ENCODE assay signal across 18 cellular contexts in genomic region chr9:26459959-26460358, GRCh38.
DNase-seq lines count a peak whose midpoint lies in the region; TF ChIP-seq lines count a peak whose summit lies in the region.
"Had no signal": no experiment of that assay in that cellular context is flagged by ENCODE, and none has a peak within 500 bp of the region (broad histone marks: within the 10 kb centered on the region; RNA-seq: fewer than 3 reads in every experiment).

No MANE protein-coding gene starts in this region.

- no peak for TF ChIP-seq POLR2A in prostate gland (IDR thresholded peaks at IDR 0.05)
- TF ChIP-seq POLR2A in transverse colon (IDR thresholded peaks at IDR 0.05), result no peak

- no peaks in the 10 kb centered on the region for H3K36me3 Mint-ChIP-seq in glutamatergic neuron (ENCODE audit: unreplicated experiment)
- no peaks in the 10 kb centered on the region for H3K36me3 Mint-ChIP-seq in endodermal cell (ENCODE audit: low read depth)
- H3K36me3 Mint-ChIP-seq: CD8-positive, alpha-beta T cell had no signal

- H3K9me2 ChIP-seq in neural cell (ENCODE audit: insufficient read depth, low read length), result no peaks in the 10 kb centered on the region

- H3K4me2 ChIP-seq in neural cell (ENCODE audit: low read length), result no peak overlapping the region
- H3K4me2 ChIP-seq: BLaER1 treated with 17β-estradiol and CSF1 and Interleukin-3, amounts not matched to agents 10 nM and 100 nM had no signal

- H3K4me3 Mint-ChIP-seq in glutamatergic neuron (ENCODE audit: unreplicated experiment), result no peak overlapping the region
- H3K4me3 Mint-ChIP-seq in endodermal cell, result no peak overlapping the region
- H3K4me3 Mint-ChIP-seq: CD4-positive, alpha-beta T cell; CD8-positive, alpha-beta T cell had no signal

- H3K9me3 Mint-ChIP-seq in glutamatergic neuron (ENCODE audit: unreplicated experiment), result peaks cover 4% of the 10 kb centered on the region
- H3K9me3 Mint-ChIP-seq in endodermal cell, result no peaks in the 10 kb centered on the region

- TF ChIP-seq RAD21 in neural cell (conservative IDR thresholded peaks at IDR 0.05), result no peak

- in situ Hi-C loops in transverse colon (cut with MboI; ENCODE audit: low pct_ligation_motif_present in 1 of 4, low pct_unique_long_range_greater_than_20kb in 1 of 4, low sequenced_read_pairs in 3 of 4), result no loop called here
- in situ Hi-C loops in G401 (cut with HindIII; ENCODE audit: low sequenced_read_pairs), result no loop called here

- no peaks in the 10 kb centered on the region for H3F3A ChIP-seq in neural cell (ENCODE audit: insufficient read depth, low read length, poor library complexity, severe bottlenecking)

- H3K9me3 ChIP-seq in neural cell (ENCODE audit: low read length) (no peaks in the 10 kb centered on the region), prostate gland (no peaks in the 10 kb centered on the region), transverse colon (no peaks in the 10 kb centered on the region), endodermal cell (ENCODE audit: control insufficient read depth, low read length) (peaks cover 1% of the 10 kb centered on the region)
- H3K9me3 ChIP-seq: BLaER1 treated with 17β-estradiol and CSF1 and Interleukin-3, amounts not matched to agents 10 nM and 100 nM; Caco-2 had no signal

- peak; percentile 96 for TF ChIP-seq EP300 in neural cell (conservative IDR thresholded peaks at IDR 0.05; ENCODE audit: poor library complexity, severe bottlenecking)
- no peak for TF ChIP-seq EP300 in transverse colon (IDR thresholded peaks at IDR 0.05; ENCODE audit: low read depth)

- intact Hi-C loops in prostate gland (cut with DNase I) (no loop called here), transverse colon (cut with DNase I; ENCODE audit: low total_unique reads) (no loop called here)

- no peaks in the 10 kb centered on the region for H3K79me2 ChIP-seq in neural cell (replicated peaks; ENCODE audit: insufficient read depth, low read length)

- no peaks in the 10 kb centered on the region for H3K4me1 ChIP-seq in prostate gland (replicated peaks)
- no peaks in the 10 kb centered on the region for H3K4me1 ChIP-seq in transverse colon
- H3K4me1 ChIP-seq in endodermal cell (ENCODE audit: control insufficient read depth, insufficient read depth, low read length), result no peaks in the 10 kb centered on the region
- H3K4me1 ChIP-seq: BLaER1 treated with 17β-estradiol and CSF1 and Interleukin-3, amounts not matched to agents 10 nM and 100 nM; Caco-2 had no signal

- no peak overlapping the region for H3K27ac Mint-ChIP-seq in glutamatergic neuron (ENCODE audit: unreplicated experiment)
- no peak overlapping the region for H3K27ac Mint-ChIP-seq in endodermal cell
- H3K27ac Mint-ChIP-seq: CD4-positive, alpha-beta T cell; CD8-positive, alpha-beta T cell had no signal

- H3K27me3 ChIP-seq in neural cell (ENCODE audit: insufficient read depth, low read depth, low read length) (no peaks in the 10 kb centered on the region), prostate gland (replicated peaks; ENCODE audit: insufficient read depth) (no peaks in the 10 kb centered on the region), transverse colon (no peaks in the 10 kb centered on the region), endodermal cell (ENCODE audit: control insufficient read depth, insufficient read depth, low read length, poor library complexity, severe bottlenecking) (no peaks in the 10 kb centered on the region)
- H3K27me3 ChIP-seq: BLaER1 treated with 17β-estradiol and CSF1 and Interleukin-3, amounts not matched to agents 10 nM and 100 nM had no signal

- WGBS in prostate gland, result 82% methylated on average over 2 of the region's 2 CpGs
- 60 to 63% methylated on average over 1 to 2 of the region's 2 CpGs for WGBS in transverse colon (ENCODE audit: low coverage in 1 of 2), 2 donors
- WGBS in endodermal cell (ENCODE audit: insufficient coverage in 1 of 2, insufficient read length in 1 of 2), 2 experiments, result 80 to 100% methylated on average over 1 to 2 of the region's 2 CpGs

- DNase-seq in NCI-H1930 (lab: John Stamatoyannopoulos, UW) (peak; percentile 20 to 36), glutamatergic neuron (peak; percentile 13), prostate gland (ENCODE audit: low spot score) (no peak), transverse colon (no peak), endodermal cell (no peak), G401 (ENCODE audit: low spot score) (no peak)
- DNase-seq: 8988T; ACHN; Caco-2; Calu3; CD4-positive, alpha-beta T cell; CD8-positive, alpha-beta T cell; DMS79 treated with DMSO at 0.1 percent for 48 hours; GDM1 had no signal

- H2AFZ ChIP-seq in neural cell (ENCODE audit: low read depth, low read length), result no peak overlapping the region

- TF ChIP-seq CTCF in glutamatergic neuron (IDR thresholded peaks at IDR 0.05; ENCODE audit: partially characterized antibody, unreplicated experiment), result no peak
- no peak for TF ChIP-seq CTCF in neural cell (IDR thresholded peaks at IDR 0.05; ENCODE audit: poor library complexity, severe bottlenecking)
- TF ChIP-seq CTCF in prostate gland (IDR thresholded peaks at IDR 0.05), result no peak
- no peak for TF ChIP-seq CTCF in transverse colon (IDR thresholded peaks at IDR 0.05)
- no peak for TF ChIP-seq CTCF in endodermal cell (conservative IDR thresholded peaks at IDR 0.05)

- H3K27ac ChIP-seq in neural cell (ENCODE audit: low read length) (no peak overlapping the region), prostate gland (no peak overlapping the region), transverse colon (no peak overlapping the region), endodermal cell (ENCODE audit: low read depth, low read length) (no peak overlapping the region)
- H3K27ac ChIP-seq: BLaER1 treated with 17β-estradiol and CSF1 and Interleukin-3, amounts not matched to agents 10 nM and 100 nM; C4-2B had no signal

- H3K4me3 ChIP-seq in neural cell (ENCODE audit: low read length), result no peak overlapping the region
- no peak overlapping the region for H3K4me3 ChIP-seq in prostate gland
- H3K4me3 ChIP-seq in transverse colon, result no peak overlapping the region
- no peak overlapping the region for H3K4me3 ChIP-seq in endodermal cell (ENCODE audit: low read length)
- H3K4me3 ChIP-seq: BLaER1 treated with 17β-estradiol and CSF1 and Interleukin-3, amounts not matched to agents 10 nM and 100 nM; GM12878 had no signal

- H3K27me3 Mint-ChIP-seq in glutamatergic neuron (ENCODE audit: unreplicated experiment) (peaks cover 2% of the 10 kb centered on the region), endodermal cell (ENCODE audit: insufficient read depth) (no peaks in the 10 kb centered on the region)
- H3K27me3 Mint-ChIP-seq: CD4-positive, alpha-beta T cell had no signal

- H3K9ac ChIP-seq in neural cell (ENCODE audit: low read length), result no peak overlapping the region
- no peak overlapping the region for H3K9ac ChIP-seq in endodermal cell (ENCODE audit: extremely low read depth, low read length, poor library complexity, severe bottlenecking)
- H3K9ac ChIP-seq: BLaER1 treated with 17β-estradiol and CSF1 and Interleukin-3, amounts not matched to agents 10 nM and 100 nM had no signal

- H4K20me1 ChIP-seq in neural cell (ENCODE audit: insufficient read depth), result no peaks in the 10 kb centered on the region
- H4K20me1 ChIP-seq: BLaER1 treated with 17β-estradiol and CSF1 and Interleukin-3, amounts not matched to agents 10 nM and 100 nM had no signal

- no peaks in the 10 kb centered on the region for H3K36me3 ChIP-seq in neural cell (ENCODE audit: insufficient read depth, low read length)
- H3K36me3 ChIP-seq in prostate gland, result no peaks in the 10 kb centered on the region
- no peaks in the 10 kb centered on the region for H3K36me3 ChIP-seq in transverse colon
- no peaks in the 10 kb centered on the region for H3K36me3 ChIP-seq in endodermal cell (ENCODE audit: control insufficient read depth, insufficient read depth, low read length)
- H3K36me3 ChIP-seq: BLaER1 treated with 17β-estradiol and CSF1 and Interleukin-3, amounts not matched to agents 10 nM and 100 nM had no signal

- peaks cover 10% of the 10 kb centered on the region for H3K4me1 Mint-ChIP-seq in glutamatergic neuron (ENCODE audit: low read depth, unreplicated experiment)
- H3K4me1 Mint-ChIP-seq in endodermal cell, result no peaks in the 10 kb centered on the region

TF ChIP-seq in neural cell, 6 proteins besides CTCF, POLR2A, EP300 and RAD21:
- TF ChIP-seq POLR2AphosphoS5 (IDR thresholded peaks at IDR 0.05) (peak; percentile 87), TAF1 (IDR thresholded peaks at IDR 0.05; ENCODE audit: low read depth) (no peak)
TF ChIP-seq in neural cell: peak in this region for 1.

Comparison
In these comparisons a context has a peak if more than half of its experiments do, and no peak if none do; other contexts are left out.
1. DNase-seq: peak in NCI-H1930 (2 of 2) and glutamatergic neuron (single experiment); none in prostate gland (single experiment), transverse colon (single experiment), endodermal cell (single experiment) and G401 (single experiment).